In genomic region chr11:132072880-132073213, GRCh38 we compare ENCODE assay signal across 1 cellular context.
TF ChIP-seq lines count a peak whose summit lies in the region.

No MANE protein-coding gene starts in this region.

TF ChIP-seq in endothelial cell of umbilical vein, 7 proteins besides CTCF, POLR2A, EP300 and RAD21:
- TF ChIP-seq MAX (IDR thresholded peaks at IDR 0.05; ENCODE audit: insufficient read depth, insufficient read length) (no peak), GATA2 (IDR thresholded peaks at IDR 0.05; ENCODE audit: insufficient read depth, insufficient read length, low read depth, low read length) (no peak), JUN (IDR thresholded peaks at IDR 0.05; ENCODE audit: borderline replicate concordance, insufficient read depth, insufficient read length, low read depth) (no peak), EZH2 (IDR thresholded peaks at IDR 0.05; ENCODE audit: borderline replicate concordance, low read depth, low read length, severe bottlenecking) (no peak), FOS (IDR thresholded peaks at IDR 0.05; ENCODE audit: borderline replicate concordance, insufficient read depth, low read length) (no peak), POLR2AphosphoS5 (IDR thresholded peaks at IDR 0.05; ENCODE audit: insufficient read depth, low read depth, low read length) (no peak), MYC (IDR thresholded peaks at IDR 0.05; ENCODE audit: low read depth, low read length) (no peak)
